In the genomic region with DNA sequence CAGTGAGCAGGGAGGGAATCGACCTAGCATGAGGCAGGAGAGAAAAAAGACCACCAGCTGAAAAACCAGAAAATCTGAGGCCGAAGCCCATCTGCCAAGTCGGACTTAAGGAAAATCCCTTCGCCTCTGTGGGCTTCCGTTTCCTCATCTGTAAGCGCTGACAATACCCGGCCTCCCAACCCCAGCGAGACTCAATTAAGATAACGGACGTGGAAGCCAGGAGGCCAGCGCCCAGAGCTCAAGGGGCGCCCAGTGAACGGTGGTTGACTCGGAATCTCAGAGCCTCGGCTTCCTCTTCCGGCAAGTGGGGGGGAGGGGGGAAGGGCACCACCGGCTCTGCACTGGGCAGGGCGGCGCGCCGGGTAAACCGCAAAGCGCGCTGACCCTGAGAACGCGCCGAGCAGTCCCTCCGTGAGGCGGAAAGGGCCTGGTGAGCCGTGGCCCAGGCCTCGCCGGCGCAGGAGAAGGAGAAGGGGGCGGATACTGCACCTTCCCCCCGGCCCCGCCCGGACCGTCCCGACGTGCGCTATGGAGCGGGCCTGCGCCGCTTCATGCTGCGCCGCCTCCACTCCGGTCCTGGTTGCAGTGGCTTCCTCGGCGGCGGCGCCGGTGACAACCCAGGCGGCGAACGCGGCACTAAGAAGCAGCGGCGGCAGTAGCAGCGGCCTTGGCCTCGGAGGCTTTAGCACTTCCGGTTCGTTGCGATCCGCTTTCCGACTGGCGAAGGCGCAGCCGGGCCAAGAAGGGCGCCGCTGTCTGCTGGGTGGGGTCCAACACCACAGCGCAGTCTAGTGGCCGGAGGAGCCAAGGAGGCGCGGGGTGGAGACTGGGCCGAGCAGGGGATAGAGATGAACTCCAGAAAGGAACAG, we compare ENCODE assay signal across 1 cellular context.
TF ChIP-seq lines count a peak whose summit lies in the region.

DPP8 (minus strand) TSS at position 693 of the 869 bp plus-strand sequence. CDS start 5,136 bp downstream, outside the sequence.

TF ChIP-seq in WTC11, 78 proteins besides CTCF, POLR2A, EP300 and RAD21 (continued from another document and continues in another):
- TF ChIP-seq, protein P1, sequence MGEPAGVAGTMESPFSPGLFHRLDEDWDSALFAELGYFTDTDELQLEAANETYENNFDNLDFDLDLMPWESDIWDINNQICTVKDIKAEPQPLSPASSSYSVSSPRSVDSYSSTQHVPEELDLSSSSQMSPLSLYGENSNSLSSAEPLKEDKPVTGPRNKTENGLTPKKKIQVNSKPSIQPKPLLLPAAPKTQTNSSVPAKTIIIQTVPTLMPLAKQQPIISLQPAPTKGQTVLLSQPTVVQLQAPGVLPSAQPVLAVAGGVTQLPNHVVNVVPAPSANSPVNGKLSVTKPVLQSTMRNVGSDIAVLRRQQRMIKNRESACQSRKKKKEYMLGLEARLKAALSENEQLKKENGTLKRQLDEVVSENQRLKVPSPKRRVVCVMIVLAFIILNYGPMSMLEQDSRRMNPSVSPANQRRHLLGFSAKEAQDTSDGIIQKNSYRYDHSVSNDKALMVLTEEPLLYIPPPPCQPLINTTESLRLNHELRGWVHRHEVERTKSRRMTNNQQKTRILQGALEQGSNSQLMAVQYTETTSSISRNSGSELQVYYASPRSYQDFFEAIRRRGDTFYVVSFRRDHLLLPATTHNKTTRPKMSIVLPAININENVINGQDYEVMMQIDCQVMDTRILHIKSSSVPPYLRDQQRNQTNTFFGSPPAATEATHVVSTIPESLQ (CRISPR knock-in tag; IDR thresholded peaks at IDR 0.05): no peak
- TF ChIP-seq, protein P2, sequence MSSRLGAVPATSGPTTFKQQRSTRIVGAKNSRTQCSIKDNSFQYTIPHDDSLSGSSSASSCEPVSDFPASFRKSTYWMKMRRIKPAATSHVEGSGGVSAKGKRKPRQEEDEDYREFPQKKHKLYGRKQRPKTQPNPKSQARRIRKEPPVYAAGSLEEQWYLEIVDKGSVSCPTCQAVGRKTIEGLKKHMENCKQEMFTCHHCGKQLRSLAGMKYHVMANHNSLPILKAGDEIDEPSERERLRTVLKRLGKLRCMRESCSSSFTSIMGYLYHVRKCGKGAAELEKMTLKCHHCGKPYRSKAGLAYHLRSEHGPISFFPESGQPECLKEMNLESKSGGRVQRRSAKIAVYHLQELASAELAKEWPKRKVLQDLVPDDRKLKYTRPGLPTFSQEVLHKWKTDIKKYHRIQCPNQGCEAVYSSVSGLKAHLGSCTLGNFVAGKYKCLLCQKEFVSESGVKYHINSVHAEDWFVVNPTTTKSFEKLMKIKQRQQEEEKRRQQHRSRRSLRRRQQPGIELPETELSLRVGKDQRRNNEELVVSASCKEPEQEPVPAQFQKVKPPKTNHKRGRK (CRISPR knock-in tag; IDR thresholded peaks at IDR 0.05; ENCODE audit: borderline replicate concordance): no peak
- peak; percentile 72 for TF ChIP-seq NFE2L1 (CRISPR knock-in tag; IDR thresholded peaks at IDR 0.05)
- TF ChIP-seq, protein P3, sequence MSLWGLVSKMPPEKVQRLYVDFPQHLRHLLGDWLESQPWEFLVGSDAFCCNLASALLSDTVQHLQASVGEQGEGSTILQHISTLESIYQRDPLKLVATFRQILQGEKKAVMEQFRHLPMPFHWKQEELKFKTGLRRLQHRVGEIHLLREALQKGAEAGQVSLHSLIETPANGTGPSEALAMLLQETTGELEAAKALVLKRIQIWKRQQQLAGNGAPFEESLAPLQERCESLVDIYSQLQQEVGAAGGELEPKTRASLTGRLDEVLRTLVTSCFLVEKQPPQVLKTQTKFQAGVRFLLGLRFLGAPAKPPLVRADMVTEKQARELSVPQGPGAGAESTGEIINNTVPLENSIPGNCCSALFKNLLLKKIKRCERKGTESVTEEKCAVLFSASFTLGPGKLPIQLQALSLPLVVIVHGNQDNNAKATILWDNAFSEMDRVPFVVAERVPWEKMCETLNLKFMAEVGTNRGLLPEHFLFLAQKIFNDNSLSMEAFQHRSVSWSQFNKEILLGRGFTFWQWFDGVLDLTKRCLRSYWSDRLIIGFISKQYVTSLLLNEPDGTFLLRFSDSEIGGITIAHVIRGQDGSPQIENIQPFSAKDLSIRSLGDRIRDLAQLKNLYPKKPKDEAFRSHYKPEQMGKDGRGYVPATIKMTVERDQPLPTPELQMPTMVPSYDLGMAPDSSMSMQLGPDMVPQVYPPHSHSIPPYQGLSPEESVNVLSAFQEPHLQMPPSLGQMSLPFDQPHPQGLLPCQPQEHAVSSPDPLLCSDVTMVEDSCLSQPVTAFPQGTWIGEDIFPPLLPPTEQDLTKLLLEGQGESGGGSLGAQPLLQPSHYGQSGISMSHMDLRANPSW (CRISPR knock-in tag; conservative IDR thresholded peaks at IDR 0.05; ENCODE audit: low read depth): 0 out of 2 replicates have a peak, but pooled peaks have one; percentile 58
- peak; percentile 81; the same call in 1 of the 2 replicates for TF ChIP-seq TP53 (CRISPR knock-in tag; IDR thresholded peaks at IDR 0.05)
- TF ChIP-seq, protein P4, sequence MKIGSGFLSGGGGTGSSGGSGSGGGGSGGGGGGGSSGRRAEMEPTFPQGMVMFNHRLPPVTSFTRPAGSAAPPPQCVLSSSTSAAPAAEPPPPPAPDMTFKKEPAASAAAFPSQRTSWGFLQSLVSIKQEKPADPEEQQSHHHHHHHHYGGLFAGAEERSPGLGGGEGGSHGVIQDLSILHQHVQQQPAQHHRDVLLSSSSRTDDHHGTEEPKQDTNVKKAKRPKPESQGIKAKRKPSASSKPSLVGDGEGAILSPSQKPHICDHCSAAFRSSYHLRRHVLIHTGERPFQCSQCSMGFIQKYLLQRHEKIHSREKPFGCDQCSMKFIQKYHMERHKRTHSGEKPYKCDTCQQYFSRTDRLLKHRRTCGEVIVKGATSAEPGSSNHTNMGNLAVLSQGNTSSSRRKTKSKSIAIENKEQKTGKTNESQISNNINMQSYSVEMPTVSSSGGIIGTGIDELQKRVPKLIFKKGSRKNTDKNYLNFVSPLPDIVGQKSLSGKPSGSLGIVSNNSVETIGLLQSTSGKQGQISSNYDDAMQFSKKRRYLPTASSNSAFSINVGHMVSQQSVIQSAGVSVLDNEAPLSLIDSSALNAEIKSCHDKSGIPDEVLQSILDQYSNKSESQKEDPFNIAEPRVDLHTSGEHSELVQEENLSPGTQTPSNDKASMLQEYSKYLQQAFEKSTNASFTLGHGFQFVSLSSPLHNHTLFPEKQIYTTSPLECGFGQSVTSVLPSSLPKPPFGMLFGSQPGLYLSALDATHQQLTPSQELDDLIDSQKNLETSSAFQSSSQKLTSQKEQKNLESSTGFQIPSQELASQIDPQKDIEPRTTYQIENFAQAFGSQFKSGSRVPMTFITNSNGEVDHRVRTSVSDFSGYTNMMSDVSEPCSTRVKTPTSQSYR (CRISPR knock-in tag; IDR thresholded peaks at IDR 0.05): peak; percentile 85
- TF ChIP-seq FOXP4 (CRISPR knock-in tag; IDR thresholded peaks at IDR 0.05): peak; percentile 97
- TF ChIP-seq, protein P5, sequence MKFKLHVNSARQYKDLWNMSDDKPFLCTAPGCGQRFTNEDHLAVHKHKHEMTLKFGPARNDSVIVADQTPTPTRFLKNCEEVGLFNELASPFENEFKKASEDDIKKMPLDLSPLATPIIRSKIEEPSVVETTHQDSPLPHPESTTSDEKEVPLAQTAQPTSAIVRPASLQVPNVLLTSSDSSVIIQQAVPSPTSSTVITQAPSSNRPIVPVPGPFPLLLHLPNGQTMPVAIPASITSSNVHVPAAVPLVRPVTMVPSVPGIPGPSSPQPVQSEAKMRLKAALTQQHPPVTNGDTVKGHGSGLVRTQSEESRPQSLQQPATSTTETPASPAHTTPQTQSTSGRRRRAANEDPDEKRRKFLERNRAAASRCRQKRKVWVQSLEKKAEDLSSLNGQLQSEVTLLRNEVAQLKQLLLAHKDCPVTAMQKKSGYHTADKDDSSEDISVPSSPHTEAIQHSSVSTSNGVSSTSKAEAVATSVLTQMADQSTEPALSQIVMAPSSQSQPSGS (CRISPR knock-in tag; IDR thresholded peaks at IDR 0.05; ENCODE audit: borderline replicate concordance, low read depth): no peak
- TF ChIP-seq ZBTB21 (CRISPR knock-in tag; IDR thresholded peaks at IDR 0.05; ENCODE audit: borderline replicate concordance): 0 out of 2 replicates have a peak, but pooled peaks have one; percentile 30
- no peak; the same call in 1 of the 2 replicates for TF ChIP-seq USF1 (CRISPR knock-in tag; IDR thresholded peaks at IDR 0.05)
- 0 out of 2 replicates have a peak, but pooled peaks have one; percentile 32 for TF ChIP-seq NFATC4 (CRISPR knock-in tag; IDR thresholded peaks at IDR 0.05)
- TF ChIP-seq ZNF425 (CRISPR knock-in tag; conservative IDR thresholded peaks at IDR 0.05): no peak
- TF ChIP-seq ZNF232 (CRISPR knock-in tag; IDR thresholded peaks at IDR 0.05): 0 out of 2 replicates have a peak, but pooled peaks have one; percentile 14
- TF ChIP-seq JUN (CRISPR knock-in tag; IDR thresholded peaks at IDR 0.05): peak; percentile 91
- TF ChIP-seq FOXP1 (CRISPR knock-in tag; IDR thresholded peaks at IDR 0.05; ENCODE audit: borderline replicate concordance): peak; percentile 93
- TF ChIP-seq KAT7 (CRISPR knock-in tag; IDR thresholded peaks at IDR 0.05; ENCODE audit: borderline replicate concordance): peak; percentile 99
- TF ChIP-seq ARID4B (CRISPR knock-in tag; IDR thresholded peaks at IDR 0.05; ENCODE audit: borderline replicate concordance): peak; percentile 95
- TF ChIP-seq, protein P6, sequence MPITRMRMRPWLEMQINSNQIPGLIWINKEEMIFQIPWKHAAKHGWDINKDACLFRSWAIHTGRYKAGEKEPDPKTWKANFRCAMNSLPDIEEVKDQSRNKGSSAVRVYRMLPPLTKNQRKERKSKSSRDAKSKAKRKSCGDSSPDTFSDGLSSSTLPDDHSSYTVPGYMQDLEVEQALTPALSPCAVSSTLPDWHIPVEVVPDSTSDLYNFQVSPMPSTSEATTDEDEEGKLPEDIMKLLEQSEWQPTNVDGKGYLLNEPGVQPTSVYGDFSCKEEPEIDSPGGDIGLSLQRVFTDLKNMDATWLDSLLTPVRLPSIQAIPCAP (CRISPR knock-in tag; IDR thresholded peaks at IDR 0.05): peak; percentile 67
- no peak for TF ChIP-seq FOXJ3 (CRISPR knock-in tag; IDR thresholded peaks at IDR 0.05; ENCODE audit: borderline replicate concordance)
- TF ChIP-seq, protein P7, sequence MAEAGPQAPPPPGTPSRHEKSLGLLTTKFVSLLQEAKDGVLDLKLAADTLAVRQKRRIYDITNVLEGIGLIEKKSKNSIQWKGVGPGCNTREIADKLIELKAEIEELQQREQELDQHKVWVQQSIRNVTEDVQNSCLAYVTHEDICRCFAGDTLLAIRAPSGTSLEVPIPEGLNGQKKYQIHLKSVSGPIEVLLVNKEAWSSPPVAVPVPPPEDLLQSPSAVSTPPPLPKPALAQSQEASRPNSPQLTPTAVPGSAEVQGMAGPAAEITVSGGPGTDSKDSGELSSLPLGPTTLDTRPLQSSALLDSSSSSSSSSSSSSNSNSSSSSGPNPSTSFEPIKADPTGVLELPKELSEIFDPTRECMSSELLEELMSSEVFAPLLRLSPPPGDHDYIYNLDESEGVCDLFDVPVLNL (CRISPR knock-in tag; IDR thresholded peaks at IDR 0.05; ENCODE audit: borderline replicate concordance, low read depth): 0 out of 2 replicates have a peak, but pooled peaks have one; percentile 55
